Comparison of ENCODE assay signal across 16 cellular contexts in the genomic region with DNA sequence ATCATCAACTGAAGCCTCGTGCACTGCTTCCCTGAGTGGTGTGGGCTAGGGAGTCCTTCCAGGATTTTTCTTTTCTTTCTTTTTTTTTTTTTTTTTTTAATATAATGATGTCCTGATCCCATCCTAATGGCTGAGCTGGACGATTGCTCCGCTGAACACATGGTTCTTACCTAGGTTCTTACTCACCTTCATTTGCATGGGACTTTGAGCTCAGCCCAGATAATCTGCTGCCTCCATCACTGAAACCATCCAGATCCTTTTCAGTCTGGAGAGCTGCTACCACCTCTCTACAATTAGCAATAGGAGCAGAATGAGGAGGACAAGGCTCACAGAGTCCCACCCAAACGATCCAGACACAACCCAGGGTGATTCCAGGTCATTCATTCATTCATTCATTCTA.
"Had no signal": no experiment of that assay in that cellular context is flagged by ENCODE, and none has a peak within 500 bp of the region (broad histone marks: within the 10 kb centered on the region; RNA-seq: fewer than 3 reads in every experiment).

No MANE protein-coding gene starts in this region.

- H3K27ac ChIP-seq: esophagus squamous epithelium, left lung, lower lobe of right lung, stomach, thoracic aorta, uterus had no signal

- DNase-seq: dermis blood vessel endothelial cell; esophagus squamous epithelium; foreskin fibroblast; head of caudate nucleus; hippocampal formation; left lung; lower lobe of right lung; naive thymus-derived CD4-positive, alpha-beta T cell; posterior cingulate gyrus; stimulated activated CD4-positive, alpha-beta T cell treated with anti-CD3 and anti-CD28 coated beads, Interleukin-12 subunit alpha, Interleukin-12 subunit beta, amount 100 ng/mL, for 4 hours; stimulated activated naive CD4-positive, alpha-beta T cell; stomach; substantia nigra; uterus had no signal

- H3K4me1 ChIP-seq: uterus had no signal

- H3K9me3 ChIP-seq: esophagus squamous epithelium, left lung, lower lobe of right lung, stomach, thoracic aorta, uterus had no signal

- H3K4me3 ChIP-seq: esophagus squamous epithelium, left lung, lower lobe of right lung, stomach, thoracic aorta, uterus had no signal

- H3K36me3 ChIP-seq: esophagus squamous epithelium, left lung, lower lobe of right lung, stomach, thoracic aorta, uterus had no signal

- H3K27me3 ChIP-seq: esophagus squamous epithelium, left lung, stomach, uterus had no signal

- ATAC-seq: left lung; lower lobe of right lung; naive thymus-derived CD4-positive, alpha-beta T cell; sciatic nerve had no signal
